ENCODE assay signal across 21 cellular contexts in genomic region chr16:85512716-85513115, GRCh38.
"Had no signal": no experiment of that assay in that cellular context is flagged by ENCODE, and none has a peak within 500 bp of the region (broad histone marks: within the 10 kb centered on the region; RNA-seq: fewer than 3 reads in every experiment).

No MANE protein-coding gene starts in this region.

- H3K27me3 ChIP-seq: ascending aorta had no signal

- H3K27ac Mint-ChIP-seq: activated CD8-positive, alpha-beta T cell treated with anti-CD3 and anti-CD28 coated beads, Interleukin-2, amount 10 ng/mL, durations not matched to agents 7 days and 5 days; activated naive CD4-positive, alpha-beta T cell treated with anti-CD3 and anti-CD28 coated beads, Interleukin-2, amount 50 U/mL, for 72 hours; T-cell had no signal

- H3K4me1 Mint-ChIP-seq: T-cell had no signal

- H3K9me3 ChIP-seq: ascending aorta had no signal

- ATAC-seq: activated CD8-positive, alpha-beta T cell treated with anti-CD3 and anti-CD28 coated beads, Interleukin-2, amount 10 ng/mL, durations not matched to agents 7 days and 5 days; activated naive CD4-positive, alpha-beta T cell treated with anti-CD3 and anti-CD28 coated beads, Interleukin-2, amount 50 U/mL, for 72 hours; esophagus mucosa; left ventricle myocardium superior; stimulated activated naive CD8-positive, alpha-beta T cell treated with anti-CD3 and anti-CD28 coated beads, Interleukin-15, Interleukin-2, amounts not matched to agents 100 U/mL and 50 U/mL, for 24 hours; T-cell had no signal

- H3K36me3 ChIP-seq: ascending aorta, WERI-Rb-1 had no signal

- H3K9me3 Mint-ChIP-seq: activated naive CD4-positive, alpha-beta T cell treated with anti-CD3 and anti-CD28 coated beads, Interleukin-2, amount 50 U/mL, for 72 hours; T-cell had no signal

- H3K36me3 Mint-ChIP-seq: activated naive CD4-positive, alpha-beta T cell treated with anti-CD3 and anti-CD28 coated beads, Interleukin-2, amount 50 U/mL, for 72 hours; T-cell had no signal

- H3K4me3 Mint-ChIP-seq: activated CD8-positive, alpha-beta T cell treated with anti-CD3 and anti-CD28 coated beads, Interleukin-2, amount 10 ng/mL, durations not matched to agents 7 days and 5 days; T-cell had no signal

- H3K27ac ChIP-seq: WERI-Rb-1 had no signal

- H3K4me3 ChIP-seq: ascending aorta had no signal

- DNase-seq: activated CD4-positive, alpha-beta T cell treated with anti-CD3 and anti-CD28 coated beads for 1 hour; activated CD4-positive, alpha-beta T cell treated with anti-CD3 and anti-CD28 coated beads, Interleukin-2, amount 50 U/mL, for 1 hour; activated CD8-positive, alpha-beta T cell treated with anti-CD3 and anti-CD28 coated beads, Interleukin-2, amount 10 ng/mL, durations not matched to agents 7 days and 5 days; activated gamma-delta T cell treated with Interleukin-2 at 50 U/mL for 16 hours; central memory CD4-positive, alpha-beta T cell; dermis blood vessel endothelial cell; effector CD8-positive, alpha-beta T cell; glutamatergic neuron; hippocampal formation; kidney glomerular epithelial cell; left ventricle myocardium superior; mammary epithelial cell; midbrain; retina; stimulated activated CD4-positive, alpha-beta T cell treated with anti-CD3 and anti-CD28 coated beads, Interleukin-4, amount 100 ng/mL, for 24 hours; stimulated activated naive CD8-positive, alpha-beta T cell treated with anti-CD3 and anti-CD28 coated beads, Interleukin-15, Interleukin-2, amounts not matched to agents 100 U/mL and 50 U/mL, for 24 hours; T-cell; WERI-Rb-1 had no signal
